ENCODE assay signal across 18 cellular contexts in genomic region chr9:87371801-87372374, GRCh38.
DNase-seq lines count a peak whose midpoint lies in the region; TF ChIP-seq lines count a peak whose summit lies in the region.
"Had no signal": no experiment of that assay in that cellular context is flagged by ENCODE, and none has a peak within 500 bp of the region (broad histone marks: within the 10 kb centered on the region; RNA-seq: fewer than 3 reads in every experiment).

No MANE protein-coding gene starts in this region.

- DNase-seq in mesothelial cell of epicardium (ENCODE audit: low spot score in 2 of 2, unreplicated experiment in 2 of 2) = no peak
- DNase-seq in type B pancreatic cell (ENCODE audit: extremely low spot score, unreplicated experiment) = no peak
- DNase-seq in GM19238 (ENCODE audit: insufficient read length, low spot score) = no peak
- DNase-seq in T-helper 1 cell = no peak
- no peak for DNase-seq in posterior vena cava (ENCODE audit: low spot score)
- DNase-seq: DMS 273 treated with DMSO at 0.1 percent for 48 hours, H7, HFFc6, Karpas-422, MV-4-11, NCI-H1105 treated with DMSO at 0.1 percent for 48 hours, NCI-H1694, NCI-H2081, NCI-H2171 treated with DMSO at 0.1 percent for 48 hours, NCI-H446 had no signal

- CTCF ChIA-PET in HEK293 (lab: Yijun Ruan, JAX) = interaction anchor here (0.7 kb wide), 1 partner anchor 312 kb away, joined by 3 read pairs; no protein-coding TSS in a partner anchor

- H3K9me3 ChIP-seq in HEK293 (ENCODE audit: control insufficient read depth, insufficient read depth, low read depth, low read length) (no peaks in the 10 kb centered on the region), endocrine pancreas (ENCODE audit: control insufficient read depth, low read length) (no peaks in the 10 kb centered on the region)
- H3K9me3 ChIP-seq: BE2C had no signal

- H3K9me3 Mint-ChIP-seq in mesothelial cell of epicardium (peaks cover 16% of the 10 kb centered on the region), type B pancreatic cell (peaks cover 19% of the 10 kb centered on the region)
- H3K9me3 Mint-ChIP-seq: HFFc6 had no signal

- no peak overlapping the region for H3K9ac ChIP-seq in endocrine pancreas (ENCODE audit: control insufficient read depth, insufficient read depth, low read length)

- POLR2A ChIA-PET in HEK293 (lab: Yijun Ruan, JAX) = interaction anchor here (1.3 kb wide), 1 partner anchor 126 kb away, joined by 3 read pairs; the partner anchor contains the start of gene DAPK1

- H3K27ac Mint-ChIP-seq in mesothelial cell of epicardium (peak overlapping the region; percentile 90), type B pancreatic cell (peak overlapping the region; percentile 89)
- H3K27ac Mint-ChIP-seq: HFFc6 had no signal

- H3K36me3 Mint-ChIP-seq in mesothelial cell of epicardium = peaks cover 7% of the 10 kb centered on the region
- no peaks in the 10 kb centered on the region for H3K36me3 Mint-ChIP-seq in type B pancreatic cell

- H3K4me3 ChIP-seq in HEK293 (ENCODE audit: low read depth, low read length) (no peak overlapping the region), endocrine pancreas (ENCODE audit: control insufficient read depth, insufficient read depth, low read length) (peak overlapping the region; percentile 70)

- intact Hi-C loops in posterior vena cava (cut with DNase I) = no loop called here

- H3K36me3 ChIP-seq in HEK293 (ENCODE audit: control insufficient read depth in 2 of 2, insufficient read depth in 1 of 2, low read length in 2 of 2) = no peaks in the 10 kb centered on the region
- H3K36me3 ChIP-seq in endocrine pancreas (ENCODE audit: control insufficient read depth, insufficient read depth, low read length) = no peaks in the 10 kb centered on the region
- H3K36me3 ChIP-seq: BE2C had no signal

- H3K27me3 Mint-ChIP-seq in mesothelial cell of epicardium (ENCODE audit: low read depth) (peaks cover 2% of the 10 kb centered on the region), type B pancreatic cell (no peaks in the 10 kb centered on the region)

- H3K4me1 ChIP-seq in HEK293 (ENCODE audit: control insufficient read depth, insufficient read depth, low read length) (peaks cover 13% of the 10 kb centered on the region), endocrine pancreas (ENCODE audit: control insufficient read depth, insufficient read depth, low read length) (no peaks in the 10 kb centered on the region)
- H3K4me1 ChIP-seq: BE2C had no signal

- no peaks in the 10 kb centered on the region for H3K27me3 ChIP-seq in endocrine pancreas (ENCODE audit: control insufficient read depth, insufficient read depth, low read length)
- H3K27me3 ChIP-seq: BE2C had no signal

- H3K27ac ChIP-seq in HEK293 (ENCODE audit: extremely low read depth, low read depth, low read length) = no peak overlapping the region

- H3K4me1 Mint-ChIP-seq in mesothelial cell of epicardium = peaks cover 46% of the 10 kb centered on the region
- peaks cover 41% of the 10 kb centered on the region for H3K4me1 Mint-ChIP-seq in type B pancreatic cell (ENCODE audit: unreplicated experiment)

- TF ChIP-seq CTCF in HEK293 (tag by site-specific recombination; IDR thresholded peaks at IDR 0.05) (no peak), mesothelial cell of epicardium (IDR thresholded peaks at IDR 0.05; ENCODE audit: unreplicated experiment) (no peak), type B pancreatic cell (conservative IDR thresholded peaks at IDR 0.05) (no peak)

- H3K4me3 Mint-ChIP-seq in mesothelial cell of epicardium = no peak overlapping the region
- no peak overlapping the region for H3K4me3 Mint-ChIP-seq in type B pancreatic cell
- H3K4me3 Mint-ChIP-seq: HFFc6 had no signal

TF ChIP-seq in HEK293, 187 proteins besides CTCF, POLR2A, EP300 and RAD21:
- no peak for TF ChIP-seq ZNF280C (tag by site-specific recombination; IDR thresholded peaks at IDR 0.05)
- TF ChIP-seq KLF1 (tag by site-specific recombination; IDR thresholded peaks at IDR 0.05) = peak; percentile 71
